In the genomic region with DNA sequence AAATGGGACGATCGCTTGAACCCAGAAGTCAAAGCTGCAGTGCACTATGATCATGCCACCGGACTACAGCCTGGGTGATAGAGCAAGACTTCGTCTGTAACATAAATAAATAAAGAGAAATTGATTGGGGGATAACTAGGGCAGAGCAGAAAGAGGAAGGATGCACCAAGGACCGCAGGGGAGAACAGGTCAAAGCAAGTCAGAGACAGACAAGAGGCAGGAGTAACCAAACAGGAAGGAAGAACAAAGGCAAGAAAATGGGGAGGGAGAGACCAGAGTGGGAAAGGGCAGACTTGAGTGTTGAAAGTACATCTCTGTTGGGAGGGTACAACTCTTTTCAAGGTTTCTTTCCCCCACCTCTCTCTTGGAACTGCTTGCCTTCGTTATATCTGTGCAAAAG, we compare ENCODE assay signal across 15 cellular contexts. TPM values are rescaled to one million over a fixed set of nuclear protein-coding genes. Genes with fewer than 3 reads are reported as not detected.
DNase-seq lines count a peak whose midpoint lies in the region; ATAC-seq, FAIRE-seq and TF ChIP-seq lines count a peak whose summit lies in the region.
"Had no signal": no experiment of that assay in that cellular context is flagged by ENCODE, and none has a peak within 500 bp of the region (broad histone marks: within the 10 kb centered on the region; RNA-seq: fewer than 3 reads in every experiment).

No MANE protein-coding gene starts in this region.

- H3K27ac ChIP-seq in OCI-LY1 (ENCODE audit: low read depth, low read length, poor library complexity, severe bottlenecking) (no peak overlapping the region), PC-3 (ENCODE audit: low read length) (no peak overlapping the region)
- H3K27ac ChIP-seq: GM23248, WERI-Rb-1 had no signal

- H3K9me3 Mint-ChIP-seq in central memory CD8-positive, alpha-beta T cell, result no peaks in the 10 kb centered on the region
- H3K9me3 Mint-ChIP-seq in stimulated activated naive CD8-positive, alpha-beta T cell treated with anti-CD3 and anti-CD28 coated beads, Interleukin-15, amount 100 ng/mL, for 72 hours, result no peaks in the 10 kb centered on the region

- H3K4me3 Mint-ChIP-seq in central memory CD8-positive, alpha-beta T cell, result no peak overlapping the region
- H3K4me3 Mint-ChIP-seq in stimulated activated naive CD8-positive, alpha-beta T cell treated with anti-CD3 and anti-CD28 coated beads, Interleukin-15, amount 100 ng/mL, for 72 hours, result peak overlapping the region; percentile 20 to 55

- H3K27ac Mint-ChIP-seq in central memory CD8-positive, alpha-beta T cell (ENCODE audit: low read depth), result peak overlapping the region; percentile 70
- peak overlapping the region; percentile 2 to 18 for H3K27ac Mint-ChIP-seq in stimulated activated naive CD8-positive, alpha-beta T cell treated with anti-CD3 and anti-CD28 coated beads, Interleukin-15, amount 100 ng/mL, for 72 hours

- no peak for ATAC-seq in left cardiac atrium
- no peak for ATAC-seq in central memory CD8-positive, alpha-beta T cell (replicated peaks; ENCODE audit: extremely low read depth, poor library complexity, severe bottlenecking)
- ATAC-seq in stimulated activated naive CD8-positive, alpha-beta T cell treated with anti-CD3 and anti-CD28 coated beads, Interleukin-15, amount 100 ng/mL, for 72 hours, result no peak
- ATAC-seq in PC-3, result no peak

- TF ChIP-seq CTCF in OCI-LY1 (IDR thresholded peaks at IDR 0.05; ENCODE audit: low read length) (no peak), PC-3 (conservative IDR thresholded peaks at IDR 0.05; ENCODE audit: low read depth, low read length) (no peak)

- peak overlapping the region; percentile 3; the same call in 1 of the 2 replicates for H3K4me2 ChIP-seq in OCI-LY1 (ENCODE audit: low read length)
- H3K4me2 ChIP-seq in PC-3 (ENCODE audit: low read length), result no peak overlapping the region
- H3K4me2 ChIP-seq: smooth muscle cell had no signal

- DNase-seq in cardiac septum (ENCODE audit: low spot score) (peak; percentile 27), left cardiac atrium (no peak), GM12892 (ENCODE audit: insufficient read length) (no peak), PC-3 (no peak), NCI-H774 (lab: John Stamatoyannopoulos, UW) (no peak)
- no peak for DNase-seq in central memory CD8-positive, alpha-beta T cell (ENCODE audit: low spot score in 2 of 2)
- DNase-seq in stimulated activated naive CD8-positive, alpha-beta T cell treated with anti-CD3 and anti-CD28 coated beads, Interleukin-15, amount 100 ng/mL, for 72 hours, result no peak
- DNase-seq: activated effector memory CD4-positive, alpha-beta T cell treated with anti-CD3 and anti-CD28 coated beads, Interleukin-2, amount 50 U/mL, for 16 hours; GM23248; IMR-90; NCI-H2107; WERI-Rb-1 had no signal

- H3K4me3 ChIP-seq in OCI-LY1 (ENCODE audit: low read depth, low read length, poor library complexity, severe bottlenecking) (no peak overlapping the region), PC-3 (ENCODE audit: low read length) (no peak overlapping the region)
- H3K4me3 ChIP-seq: GM23248, smooth muscle cell had no signal

- no TSS peak for BruUV-seq in PC-3 (replicated peaks; lab: Mats Ljungman, UMichigan)

- intact Hi-C loops in cardiac septum (cut with DNase I), result no loop called here
- intact Hi-C loops in left cardiac atrium (cut with DNase I), result no loop called here
- intact Hi-C loops in PC-3 (cut with micrococcal nuclease), result no loop called here

- no peak overlapping the region for H2AFZ ChIP-seq in OCI-LY1 (ENCODE audit: low read length)
- no peak overlapping the region for H2AFZ ChIP-seq in PC-3 (ENCODE audit: low read length)
- H2AFZ ChIP-seq: GM23248 had no signal

- TF ChIP-seq POLR2A in GM12892 (IDR thresholded peaks at IDR 0.05; ENCODE audit: low read depth, low read length), result no peak

- POLR2A ChIA-PET in PC-3 (lab: Charles Lee; ENCODE audit: unreplicated experiment), result no interaction called here

- CTCF ChIA-PET in PC-3 (lab: Charles Lee), result no interaction called here

- no peaks in the 10 kb centered on the region for H3K27me3 Mint-ChIP-seq in central memory CD8-positive, alpha-beta T cell
- H3K27me3 Mint-ChIP-seq in stimulated activated naive CD8-positive, alpha-beta T cell treated with anti-CD3 and anti-CD28 coated beads, Interleukin-15, amount 100 ng/mL, for 72 hours, result no peaks in the 10 kb centered on the region

- no peak for FAIRE-seq in GM12892 (lab: Jason Lieb, UNC)
- FAIRE-seq: colon had no signal

- peaks cover 13% of the 10 kb centered on the region for H3K4me1 Mint-ChIP-seq in central memory CD8-positive, alpha-beta T cell
- H3K4me1 Mint-ChIP-seq in stimulated activated naive CD8-positive, alpha-beta T cell treated with anti-CD3 and anti-CD28 coated beads, Interleukin-15, amount 100 ng/mL, for 72 hours, result peaks cover 28% of the 10 kb centered on the region

- H3K9me3 ChIP-seq in OCI-LY1 (ENCODE audit: low read length) (no peaks in the 10 kb centered on the region), PC-3 (ENCODE audit: low read length) (no peaks in the 10 kb centered on the region)

- H4K20me1 ChIP-seq in OCI-LY1 (ENCODE audit: insufficient read depth, low read length), result no peaks in the 10 kb centered on the region
- no peaks in the 10 kb centered on the region for H4K20me1 ChIP-seq in PC-3 (ENCODE audit: low read length)

- H3F3A ChIP-seq in OCI-LY1 (ENCODE audit: insufficient read depth, low read length), result no peaks in the 10 kb centered on the region
- H3F3A ChIP-seq in PC-3 (ENCODE audit: low read length, unreplicated experiment), result no peaks in the 10 kb centered on the region

- H3K36me3 ChIP-seq in OCI-LY1 (ENCODE audit: insufficient read depth, low read length), result no peaks in the 10 kb centered on the region
- no peaks in the 10 kb centered on the region for H3K36me3 ChIP-seq in PC-3 (ENCODE audit: low read depth, low read length)
- H3K36me3 ChIP-seq: WERI-Rb-1 had no signal

- H3K9ac ChIP-seq in OCI-LY1 (ENCODE audit: low read length), result no peak overlapping the region
- H3K9ac ChIP-seq in PC-3 (ENCODE audit: low read length), result no peak overlapping the region
- H3K9ac ChIP-seq: GM23248 had no signal

- H3K9me2 ChIP-seq in OCI-LY1 (ENCODE audit: low read depth, low read length) (no peaks in the 10 kb centered on the region), PC-3 (replicated peaks; ENCODE audit: low read length) (no peaks in the 10 kb centered on the region)

- H3K36me3 Mint-ChIP-seq in central memory CD8-positive, alpha-beta T cell (ENCODE audit: insufficient read depth), result peaks cover 4% of the 10 kb centered on the region

- H3K4me1 ChIP-seq in OCI-LY1 (ENCODE audit: insufficient read depth, low read length, severe bottlenecking) (peaks cover 7% of the 10 kb centered on the region), PC-3 (ENCODE audit: insufficient read depth, low read length) (no peaks in the 10 kb centered on the region)

- no peaks in the 10 kb centered on the region for H3K27me3 ChIP-seq in OCI-LY1 (ENCODE audit: insufficient read depth, low read length)
- no peaks in the 10 kb centered on the region for H3K27me3 ChIP-seq in PC-3 (ENCODE audit: low read length)

- H3K79me2 ChIP-seq in OCI-LY1 (ENCODE audit: insufficient read depth, low read length) (no peaks in the 10 kb centered on the region), PC-3 (ENCODE audit: low read length) (no peaks in the 10 kb centered on the region)

RNA-seq across cellular contexts. Expression of a gene that starts 50.8 kb away (rescaled TPM):
- 18.6 TPM for total RNA-seq in cardiac septum
- total RNA-seq in left cardiac atrium, result 10 to 100 TPM; 18.4 to 28.7 TPM
- 3.0 TPM for polyA plus RNA-seq in GM12892 (2012; ENCODE audit: missing spikeins)
- 16.2 and 16.9 TPM in 2 replicates for total RNA-seq in PC-3 (2014; rRNA removed)
